ENCODE assay signal across 14 cellular contexts in genomic region chr4:151355155-151355554, GRCh38. TPM values are rescaled to one million over a fixed set of nuclear protein-coding genes. Genes with fewer than 3 reads are reported as not detected.
DNase-seq lines count a peak whose midpoint lies in the region; ATAC-seq and TF ChIP-seq lines count a peak whose summit lies in the region.
"Had no signal": no experiment of that assay in that cellular context is flagged by ENCODE, and none has a peak within 500 bp of the region (broad histone marks: within the 10 kb centered on the region; RNA-seq: fewer than 3 reads in every experiment).

No MANE protein-coding gene starts in this region.

- intact Hi-C loops in MCF 10A (cut with micrococcal nuclease) (no loop called here), breast epithelium (cut with DNase I; ENCODE audit: low total_unique reads) (loop anchor here (5.0 kb wide), 1 partner anchor 233 kb away; no protein-coding TSS in a partner anchor)
- intact Hi-C loops in naive thymus-derived CD4-positive, alpha-beta T cell (cut with micrococcal nuclease) = no loop called here

- CTCF ChIA-PET in MCF 10A (lab: Yijun Ruan, JAX) = interaction anchor here (0.7 to 1.2 kb wide), 3 partner anchors 78 to 635 kb away, joined by 3 to 11 read pairs (median 5); partner anchors contain the start of gene PRSS48
- CTCF ChIA-PET in naive thymus-derived CD4-positive, alpha-beta T cell (lab: Charles Lee) = no interaction called here

- TF ChIP-seq CTCF in MCF 10A (IDR thresholded peaks at IDR 0.05; ENCODE audit: unreplicated experiment) (no peak), breast epithelium (IDR thresholded peaks at IDR 0.05) (no peak), RWPE2 (IDR thresholded peaks at IDR 0.05; ENCODE audit: poor library complexity, severe bottlenecking) (no peak), coronary artery (IDR thresholded peaks at IDR 0.05) (no peak)

- H3K27ac ChIP-seq in breast epithelium (no peak overlapping the region), RWPE2 (ENCODE audit: poor library complexity, severe bottlenecking) (no peak overlapping the region), coronary artery (no peak overlapping the region)
- no peak overlapping the region for H3K27ac ChIP-seq in naive thymus-derived CD4-positive, alpha-beta T cell (ENCODE audit: low read depth, low read length)
- H3K27ac ChIP-seq: BLaER1 treated with 17β-estradiol and CSF1 and Interleukin-3, amounts not matched to agents 10 nM and 100 nM had no signal

- BruUV-seq in MCF 10A (replicated peaks; lab: Mats Ljungman, UMichigan) = no TSS peak

- DNase-seq in MCF 10A (ENCODE audit: unreplicated experiment) = peak; percentile 28
- no peak for DNase-seq in breast epithelium (ENCODE audit: low spot score in 2 of 2)
- DNase-seq in RWPE2 (ENCODE audit: low spot score) = no peak
- no peak for DNase-seq in T1000 (lab: John Stamatoyannopoulos, UW)
- DNase-seq in naive thymus-derived CD4-positive, alpha-beta T cell = no peak
- DNase-seq in coronary artery (ENCODE audit: low spot score) = no peak
- DNase-seq in globus pallidus (ENCODE audit: low spot score) = no peak
- DNase-seq: ACHN; CD4-positive, CD25-positive, alpha-beta regulatory T cell; DMS53; GF-D8 had no signal

- no peak for TF ChIP-seq POLR2A in breast epithelium (IDR thresholded peaks at IDR 0.05)

- H3K4me1 ChIP-seq in breast epithelium (no peaks in the 10 kb centered on the region), RWPE2 (ENCODE audit: insufficient read depth, poor library complexity, severe bottlenecking) (peaks cover 12% of the 10 kb centered on the region)
- H3K4me1 ChIP-seq in naive thymus-derived CD4-positive, alpha-beta T cell (ENCODE audit: control insufficient read depth in 2 of 2, insufficient read depth in 2 of 2, low read length in 2 of 2) = no peaks in the 10 kb centered on the region
- H3K4me1 ChIP-seq: HAP-1 had no signal

- ATAC-seq in RWPE2 (ENCODE audit: low read depth) (peak; percentile 73; the same call in 2 of the 3 replicates), esophagus mucosa (peak; percentile 97)
- ATAC-seq in naive thymus-derived CD4-positive, alpha-beta T cell = no peak

- H3K27ac Mint-ChIP-seq in MCF 10A (ENCODE audit: low read depth, unreplicated experiment) = no peak overlapping the region
- H3K27ac Mint-ChIP-seq in naive thymus-derived CD4-positive, alpha-beta T cell = no peak overlapping the region
- H3K27ac Mint-ChIP-seq: CD4-positive, CD25-positive, alpha-beta regulatory T cell had no signal

- H3K27me3 Mint-ChIP-seq in MCF 10A (ENCODE audit: insufficient read depth, unreplicated experiment) = no peaks in the 10 kb centered on the region
- peaks cover 10 to 23% (median 19%) of the 10 kb centered on the region in 5 donors for H3K27me3 Mint-ChIP-seq in naive thymus-derived CD4-positive, alpha-beta T cell
- H3K27me3 Mint-ChIP-seq: CD4-positive, CD25-positive, alpha-beta regulatory T cell had no signal

- peaks cover 6% of the 10 kb centered on the region for H3K4me1 Mint-ChIP-seq in MCF 10A (ENCODE audit: insufficient read depth, unreplicated experiment)
- H3K4me1 Mint-ChIP-seq in naive thymus-derived CD4-positive, alpha-beta T cell = no peaks in the 10 kb centered on the region
- H3K4me1 Mint-ChIP-seq: CD4-positive, CD25-positive, alpha-beta regulatory T cell had no signal

- H3K36me3 ChIP-seq in breast epithelium (no peaks in the 10 kb centered on the region), RWPE2 (ENCODE audit: low read depth) (no peaks in the 10 kb centered on the region)
- H3K36me3 ChIP-seq in naive thymus-derived CD4-positive, alpha-beta T cell (ENCODE audit: control insufficient read depth in 2 of 3, insufficient read depth in 3 of 3, low read length in 3 of 3) = no peaks in the 10 kb centered on the region
- H3K36me3 ChIP-seq: BLaER1 treated with 17β-estradiol and CSF1 and Interleukin-3, amounts not matched to agents 10 nM and 100 nM; HAP-1 had no signal

- H3K4me3 ChIP-seq in breast epithelium (no peak overlapping the region), RWPE2 (ENCODE audit: severe bottlenecking) (no peak overlapping the region), coronary artery (no peak overlapping the region)
- H3K4me3 ChIP-seq in naive thymus-derived CD4-positive, alpha-beta T cell (ENCODE audit: low read length) = no peak overlapping the region
- H3K4me3 ChIP-seq: BLaER1 treated with 17β-estradiol and CSF1 and Interleukin-3, amounts not matched to agents 10 nM and 100 nM; HAP-1 had no signal

- H3K9me3 ChIP-seq in breast epithelium (no peaks in the 10 kb centered on the region), RWPE2 (ENCODE audit: severe bottlenecking) (no peaks in the 10 kb centered on the region)
- no peaks in the 10 kb centered on the region for H3K9me3 ChIP-seq in naive thymus-derived CD4-positive, alpha-beta T cell (ENCODE audit: control insufficient read depth in 2 of 3, low read length in 3 of 3)
- H3K9me3 ChIP-seq: HAP-1 had no signal

- POLR2A ChIA-PET in MCF 10A (lab: Yijun Ruan, JAX) = interaction anchor here (0.5 to 2.0 kb wide), 7 partner anchors 11 to 726 kb away, joined by 3 to 10 read pairs (median 4); partner anchors contain the start of gene SH3D19
- POLR2A ChIA-PET in naive thymus-derived CD4-positive, alpha-beta T cell (lab: Charles Lee) = no interaction called here

- H3K27me3 ChIP-seq in breast epithelium (no peaks in the 10 kb centered on the region), RWPE2 (ENCODE audit: insufficient read depth, poor library complexity, severe bottlenecking) (no peaks in the 10 kb centered on the region)
- H3K27me3 ChIP-seq in naive thymus-derived CD4-positive, alpha-beta T cell (ENCODE audit: control insufficient read depth in 2 of 2, insufficient read depth in 2 of 2, low read length in 2 of 2) = no peaks in the 10 kb centered on the region
- H3K27me3 ChIP-seq: BLaER1 treated with 17β-estradiol and CSF1 and Interleukin-3, amounts not matched to agents 10 nM and 100 nM had no signal

- no peaks in the 10 kb centered on the region for H3K9me3 Mint-ChIP-seq in MCF 10A (ENCODE audit: unreplicated experiment)
- peaks cover 0 to 4% (median 0%) of the 10 kb centered on the region in 11 donors for H3K9me3 Mint-ChIP-seq in naive thymus-derived CD4-positive, alpha-beta T cell

- H3K36me3 Mint-ChIP-seq in MCF 10A (ENCODE audit: insufficient read depth, unreplicated experiment) = no peaks in the 10 kb centered on the region
- H3K36me3 Mint-ChIP-seq in naive thymus-derived CD4-positive, alpha-beta T cell = no peaks in the 10 kb centered on the region
- H3K36me3 Mint-ChIP-seq: CD4-positive, CD25-positive, alpha-beta regulatory T cell had no signal

- no peak overlapping the region for H3K4me3 Mint-ChIP-seq in MCF 10A (ENCODE audit: unreplicated experiment)
- no peak overlapping the region for H3K4me3 Mint-ChIP-seq in naive thymus-derived CD4-positive, alpha-beta T cell
- H3K4me3 Mint-ChIP-seq: CD4-positive, CD25-positive, alpha-beta regulatory T cell had no signal

RNA-seq across cellular contexts. Expression of gene SH3D19, which starts 29.8 kb away (rescaled TPM):
- total RNA-seq in MCF 10A (2022) (42.8 and 51.3 TPM in 2 replicates), breast epithelium (100 to 1,000 TPM in 2 of 3 donors, 10 to 100 TPM in 1; 82.9 to 297 (median 113) TPM), esophagus mucosa (31.6 TPM)
- 1 to 10 TPM in 2 of 5 experiments, under 1 TPM in 2, not detected in 1; 0.66 to 1.1 (median 0.92) TPM for total RNA-seq in naive thymus-derived CD4-positive, alpha-beta T cell
- polyA plus RNA-seq in naive thymus-derived CD4-positive, alpha-beta T cell = 1 to 10 TPM in 1 of 2 donors, not detected in 1; 1.8 TPM
- total RNA-seq: CD4-positive, CD25-positive, alpha-beta regulatory T cell had no signal

RNA-seq across cellular contexts. Expression of gene FHIP1A, which starts 53.8 kb away (rescaled TPM):
- total RNA-seq in MCF 10A (2022) = 14.8 and 19.8 TPM in 2 replicates
- 10 to 100 TPM in 2 of 3 donors, under 1 TPM in 1; 0.32 to 50.2 (median 22.3) TPM for total RNA-seq in breast epithelium
- total RNA-seq in esophagus mucosa = 43.6 TPM
- total RNA-seq in naive thymus-derived CD4-positive, alpha-beta T cell = 1 to 10 TPM in 4 of 5 experiments, under 1 TPM in 1; 0.05 to 2.7 (median 1.9) TPM
- not detected for polyA plus RNA-seq in naive thymus-derived CD4-positive, alpha-beta T cell

Comparison
In these comparisons a context has a peak if more than half of its experiments do, and no peak if none do; other contexts are left out.
1. RNA of gene SH3D19, which starts 29.8 kb away (total RNA-seq): 82.9 to 297 TPM in breast epithelium, 42.8 to 51.3 TPM in MCF 10A and 31.6 TPM in esophagus mucosa (single experiment); 0.66 to 1.1 TPM in naive thymus-derived CD4-positive, alpha-beta T cell; every median in the first group is over 10 times any median in the second.